1 cellular context compared by ENCODE assay signal in genomic region chr6:128520436-128521301, GRCh38.
TF ChIP-seq lines count a peak whose summit lies in the region.

TSS of gene PTPRK (minus strand) at chr6:128520599. CDS start at chr6:128520358, 241 bp downstream.

TF ChIP-seq in HepG2, 621 proteins besides CTCF, POLR2A, EP300 and RAD21 (continued from another document and continues in another):
- TF ChIP-seq ZNF597 (CRISPR knock-in tag; IDR thresholded peaks at IDR 0.05) (no peak), KLF12 (CRISPR knock-in tag; IDR thresholded peaks at IDR 0.05; ENCODE audit: borderline replicate concordance) (no peak), EED (CRISPR knock-in tag; IDR thresholded peaks at IDR 0.05) (0 out of 2 replicates have a peak, but pooled peaks have one; percentile 20), SRY (CRISPR knock-in tag; IDR thresholded peaks at IDR 0.05) (peak; percentile 92), SMYD3 (CRISPR knock-in tag; IDR thresholded peaks at IDR 0.05) (peak; percentile 11; the same call in 1 of the 2 replicates), ZNF232 (CRISPR knock-in tag; IDR thresholded peaks at IDR 0.05; ENCODE audit: borderline replicate concordance) (no peak), GTF3A (CRISPR knock-in tag; conservative IDR thresholded peaks at IDR 0.05) (peak; percentile 91; the same call in 1 of the 2 replicates), ZNF7 (CRISPR knock-in tag; IDR thresholded peaks at IDR 0.05) (no peak), PCBP1 (IDR thresholded peaks at IDR 0.05; ENCODE audit: borderline replicate concordance, low read depth, low read length) (no peak), SOX5 (CRISPR knock-in tag; IDR thresholded peaks at IDR 0.05; ENCODE audit: borderline replicate concordance) (0 out of 2 replicates have a peak, but pooled peaks have one; percentile 6), ZSCAN22 (CRISPR knock-in tag; IDR thresholded peaks at IDR 0.05) (0 out of 2 replicates have a peak, but pooled peaks have one; percentile 50), REPIN1 (CRISPR knock-in tag; IDR thresholded peaks at IDR 0.05; ENCODE audit: borderline replicate concordance, low read depth) (peak; percentile 86; the same call in 1 of the 2 replicates), SMC3 (IDR thresholded peaks at IDR 0.05; ENCODE audit: low read length) (no peak; the same call in 1 of the 2 replicates), ZSCAN5A (CRISPR knock-in tag; IDR thresholded peaks at IDR 0.05; ENCODE audit: borderline replicate concordance) (0 out of 2 replicates have a peak, but pooled peaks have one; percentile 15), ZNF552 (CRISPR knock-in tag; IDR thresholded peaks at IDR 0.05; ENCODE audit: borderline replicate concordance) (0 out of 2 replicates have a peak, but pooled peaks have one; percentile 2), SMAD9 (CRISPR knock-in tag; IDR thresholded peaks at IDR 0.05) (0 out of 2 replicates have a peak, but pooled peaks have one; percentile 44), NCOA1 (CRISPR knock-in tag; IDR thresholded peaks at IDR 0.05) (no peak), MTA3 (CRISPR knock-in tag; IDR thresholded peaks at IDR 0.05) (no peak), ZNF720 (CRISPR knock-in tag; IDR thresholded peaks at IDR 0.05) (no peak), ZNF563 (CRISPR knock-in tag; IDR thresholded peaks at IDR 0.05) (0 out of 2 replicates have a peak, but pooled peaks have one; percentile 32), PBX3 (CRISPR knock-in tag; IDR thresholded peaks at IDR 0.05; ENCODE audit: borderline replicate concordance) (0 out of 2 replicates have a peak, but pooled peaks have one; percentile 45), ZNF329 (CRISPR knock-in tag; IDR thresholded peaks at IDR 0.05; ENCODE audit: low read depth) (no peak), ZMAT5 (CRISPR knock-in tag; IDR thresholded peaks at IDR 0.05; ENCODE audit: borderline replicate concordance, low read depth) (no peak), ZNF841 (CRISPR knock-in tag; IDR thresholded peaks at IDR 0.05; ENCODE audit: borderline replicate concordance) (no peak), ONECUT2 (CRISPR knock-in tag; IDR thresholded peaks at IDR 0.05) (no peak), PRDM15 (CRISPR knock-in tag; IDR thresholded peaks at IDR 0.05) (no peak), TFAP4 (IDR thresholded peaks at IDR 0.05; ENCODE audit: borderline replicate concordance, low read depth) (peak; percentile 52; the same call in 1 of the 2 replicates), ZFP82 (CRISPR knock-in tag; IDR thresholded peaks at IDR 0.05; ENCODE audit: borderline replicate concordance) (peak; percentile 77; the same call in 1 of the 2 replicates), ZNF276 (CRISPR knock-in tag; IDR thresholded peaks at IDR 0.05; ENCODE audit: low read depth) (no peak; the same call in 1 of the 2 replicates), ZNF326 (CRISPR knock-in tag; IDR thresholded peaks at IDR 0.05; ENCODE audit: borderline replicate concordance) (no peak), HNRNPUL1 (IDR thresholded peaks at IDR 0.05; ENCODE audit: low read depth, low read length) (peak; percentile 68; the same call in 1 of the 2 replicates), FLYWCH1 (CRISPR knock-in tag; IDR thresholded peaks at IDR 0.05) (no peak; the same call in 1 of the 2 replicates), PAX8 (CRISPR knock-in tag; IDR thresholded peaks at IDR 0.05; ENCODE audit: borderline replicate concordance) (0 out of 2 replicates have a peak, but pooled peaks have one; percentile 27), CAMTA2 (CRISPR knock-in tag; IDR thresholded peaks at IDR 0.05; ENCODE audit: borderline replicate concordance) (no peak), HCFC1 (IDR thresholded peaks at IDR 0.05; ENCODE audit: low read depth, low read length) (no peak), NR2C2 (CRISPR knock-in tag; IDR thresholded peaks at IDR 0.05; ENCODE audit: borderline replicate concordance) (peak; percentile 43; the same call in 1 of the 2 replicates), ZKSCAN8 (CRISPR knock-in tag; IDR thresholded peaks at IDR 0.05; ENCODE audit: borderline replicate concordance) (peak; percentile 50; the same call in 1 of the 2 replicates), ZNF609 (CRISPR knock-in tag; IDR thresholded peaks at IDR 0.05; ENCODE audit: borderline replicate concordance) (peak; percentile 54; the same call in 1 of the 2 replicates), HNF4G (IDR thresholded peaks at IDR 0.05; ENCODE audit: borderline replicate concordance, low read depth, low read length) (no peak), HNF4G (CRISPR knock-in tag; IDR thresholded peaks at IDR 0.05; ENCODE audit: borderline replicate concordance, low read depth) (no peak), CREB3 (CRISPR knock-in tag; IDR thresholded peaks at IDR 0.05) (no peak), ZMYM4 (CRISPR knock-in tag; IDR thresholded peaks at IDR 0.05) (peak; percentile 85), ZNF335 (CRISPR knock-in tag; IDR thresholded peaks at IDR 0.05) (0 out of 2 replicates have a peak, but pooled peaks have one; percentile 8), ZMYM3 (CRISPR knock-in tag; IDR thresholded peaks at IDR 0.05) (peak; percentile 68; the same call in 1 of the 2 replicates), MLLT10 (CRISPR knock-in tag; IDR thresholded peaks at IDR 0.05) (0 out of 2 replicates have a peak, but pooled peaks have one; percentile 8), NKX3-1 (CRISPR knock-in tag; IDR thresholded peaks at IDR 0.05) (peak; percentile 43; the same call in 1 of the 2 replicates)
